Comparison of ENCODE assay signal across 21 cellular contexts in genomic region chr3:173467501-173467900, GRCh38.
"Had no signal": no experiment of that assay in that cellular context is flagged by ENCODE, and none has a peak within 500 bp of the region (broad histone marks: within the 10 kb centered on the region; RNA-seq: fewer than 3 reads in every experiment).

No MANE protein-coding gene starts in this region.

- H3K4me3 ChIP-seq: ascending aorta, breast epithelium, pancreas, smooth muscle cell had no signal

- H3K4me3 Mint-ChIP-seq: activated CD4-positive, alpha-beta T cell treated with anti-CD3 and anti-CD28 coated beads, Interleukin-2, amount 10 ng/mL, durations not matched to agents 7 days and 5 days; activated CD8-positive, alpha-beta T cell treated with anti-CD3 and anti-CD28 coated beads, Interleukin-2, amount 10 ng/mL, durations not matched to agents 7 days and 5 days; activated naive CD4-positive, alpha-beta T cell treated with anti-CD3 and anti-CD28 coated beads, Interleukin-2, amount 10 ng/mL, durations not matched to agents 7 days and 5 days; activated naive CD8-positive, alpha-beta T cell treated with anti-CD3 and anti-CD28 coated beads, Interleukin-2, amount 50 U/mL, for 24 hours; activated T-cell treated with anti-CD3 and anti-CD28 coated beads, Interleukin-2, amount 50 U/mL, for 4 hours; natural killer cell; stimulated activated naive CD8-positive, alpha-beta T cell treated with anti-CD3 and anti-CD28 coated beads, Interleukin-15, amount 100 ng/mL, for 72 hours; type B pancreatic cell had no signal

- H3K27me3 Mint-ChIP-seq: activated CD4-positive, alpha-beta T cell treated with anti-CD3 and anti-CD28 coated beads, Interleukin-2, amount 10 ng/mL, durations not matched to agents 7 days and 5 days; activated naive CD4-positive, alpha-beta T cell treated with anti-CD3 and anti-CD28 coated beads, Interleukin-2, amount 10 ng/mL, durations not matched to agents 7 days and 5 days; activated naive CD8-positive, alpha-beta T cell treated with anti-CD3 and anti-CD28 coated beads, Interleukin-2, amount 50 U/mL, for 24 hours; stimulated activated naive CD8-positive, alpha-beta T cell treated with anti-CD3 and anti-CD28 coated beads, Interleukin-15, amount 100 ng/mL, for 72 hours; type B pancreatic cell had no signal

- H3K27ac Mint-ChIP-seq: activated CD4-positive, alpha-beta T cell treated with anti-CD3 and anti-CD28 coated beads, Interleukin-2, amount 10 ng/mL, durations not matched to agents 7 days and 5 days; activated CD8-positive, alpha-beta T cell treated with anti-CD3 and anti-CD28 coated beads, Interleukin-2, amount 10 ng/mL, durations not matched to agents 7 days and 5 days; activated naive CD4-positive, alpha-beta T cell treated with anti-CD3 and anti-CD28 coated beads, Interleukin-2, amount 10 ng/mL, durations not matched to agents 7 days and 5 days; activated naive CD8-positive, alpha-beta T cell treated with anti-CD3 and anti-CD28 coated beads, Interleukin-2, amount 50 U/mL, for 24 hours; natural killer cell; stimulated activated naive CD8-positive, alpha-beta T cell treated with anti-CD3 and anti-CD28 coated beads, Interleukin-15, amount 100 ng/mL, for 72 hours; type B pancreatic cell had no signal

- H3K27ac ChIP-seq: ascending aorta, breast epithelium, neutrophil, pancreas had no signal

- H3K27me3 ChIP-seq: ascending aorta, breast epithelium, neutrophil, pancreas had no signal

- H3K36me3 Mint-ChIP-seq: activated naive CD4-positive, alpha-beta T cell treated with anti-CD3 and anti-CD28 coated beads, Interleukin-2, amount 10 ng/mL, durations not matched to agents 7 days and 5 days; natural killer cell; type B pancreatic cell had no signal

- ATAC-seq: activated CD4-positive, CD25-positive, alpha-beta regulatory T cell treated with anti-CD3 and anti-CD28 coated beads, Interleukin-2, amount 50 U/mL, for 24 hours; activated CD8-positive, alpha-beta T cell treated with anti-CD3 and anti-CD28 coated beads, Interleukin-2, amount 10 ng/mL, durations not matched to agents 7 days and 5 days; activated naive CD8-positive, alpha-beta T cell treated with anti-CD3 and anti-CD28 coated beads, Interleukin-2, amount 50 U/mL, for 24 hours; activated T-cell treated with anti-CD3 and anti-CD28 coated beads, Interleukin-2, amount 50 U/mL, for 4 hours; esophagus mucosa; natural killer cell; pancreas; sciatic nerve; stimulated activated naive CD8-positive, alpha-beta T cell treated with anti-CD3 and anti-CD28 coated beads, Interleukin-15, amount 100 ng/mL, for 72 hours had no signal

- H3K9me3 ChIP-seq: ascending aorta, breast epithelium, neutrophil, pancreas had no signal

- H3K9me3 Mint-ChIP-seq: activated CD4-positive, alpha-beta T cell treated with anti-CD3 and anti-CD28 coated beads, Interleukin-2, amount 10 ng/mL, durations not matched to agents 7 days and 5 days; activated naive CD4-positive, alpha-beta T cell treated with anti-CD3 and anti-CD28 coated beads, Interleukin-2, amount 10 ng/mL, durations not matched to agents 7 days and 5 days; stimulated activated naive CD8-positive, alpha-beta T cell treated with anti-CD3 and anti-CD28 coated beads, Interleukin-15, amount 100 ng/mL, for 72 hours; type B pancreatic cell had no signal

- H3K36me3 ChIP-seq: ascending aorta, breast epithelium, neutrophil, pancreas had no signal

- H3K4me2 ChIP-seq: smooth muscle cell had no signal

- H3K4me1 ChIP-seq: ascending aorta, breast epithelium, pancreas had no signal

- DNase-seq: activated CD4-positive, alpha-beta T cell treated with anti-CD3 and anti-CD28 coated beads, Interleukin-2, amount 10 ng/mL, durations not matched to agents 7 days and 5 days; activated CD8-positive, alpha-beta memory T cell treated with anti-CD3 and anti-CD28 coated beads, Interleukin-2, amount 50 U/mL, for 4 hours; activated CD8-positive, alpha-beta T cell treated with anti-CD3 and anti-CD28 coated beads, Interleukin-2, amount 10 ng/mL, durations not matched to agents 7 days and 5 days; activated effector memory CD4-positive, alpha-beta T cell treated with Interleukin-2 at 50 U/mL for 16 hours; activated naive CD4-positive, alpha-beta T cell treated with anti-CD3 and anti-CD28 coated beads, Interleukin-2, amount 10 ng/mL, durations not matched to agents 7 days and 5 days; activated naive CD8-positive, alpha-beta T cell treated with anti-CD3 and anti-CD28 coated beads, Interleukin-2, amount 50 U/mL, for 24 hours; activated T-cell treated with anti-CD3 and anti-CD28 coated beads, Interleukin-2, amount 50 U/mL, for 4 hours; cerebellar nuclear complex; cortex of kidney; natural killer cell; pancreas; stimulated activated CD4-positive, alpha-beta T cell treated with anti-CD3 and anti-CD28 coated beads, Interleukin-4, amount 100 ng/mL, for 1 hour; stimulated activated naive CD8-positive, alpha-beta T cell treated with anti-CD3 and anti-CD28 coated beads, Interleukin-15, amount 100 ng/mL, for 72 hours had no signal

- H3K4me1 Mint-ChIP-seq: activated CD4-positive, alpha-beta T cell treated with anti-CD3 and anti-CD28 coated beads, Interleukin-2, amount 10 ng/mL, durations not matched to agents 7 days and 5 days; activated naive CD4-positive, alpha-beta T cell treated with anti-CD3 and anti-CD28 coated beads, Interleukin-2, amount 10 ng/mL, durations not matched to agents 7 days and 5 days; activated naive CD8-positive, alpha-beta T cell treated with anti-CD3 and anti-CD28 coated beads, Interleukin-2, amount 50 U/mL, for 24 hours; natural killer cell; stimulated activated naive CD8-positive, alpha-beta T cell treated with anti-CD3 and anti-CD28 coated beads, Interleukin-15, amount 100 ng/mL, for 72 hours had no signal
